ENCODE assay signal across 23 cellular contexts in genomic region chr18:7170292-7170691, GRCh38. TPM values are rescaled to one million over a fixed set of nuclear protein-coding genes. Genes with fewer than 3 reads are reported as not detected.
"Had no signal": no experiment of that assay in that cellular context is flagged by ENCODE, and none has a peak within 500 bp of the region (broad histone marks: within the 10 kb centered on the region; RNA-seq: fewer than 3 reads in every experiment).

No MANE protein-coding gene starts in this region.

- H3K4me3 ChIP-seq: MG63 had no signal

- H3K9me3 ChIP-seq: MG63 had no signal

- ATAC-seq: Panc1, PC-3, SK-N-SH treated with all-trans-retinoic acid at 6 μM for 48 hours had no signal

- H3K27me3 ChIP-seq: MG63 had no signal

- DNase-seq: Karpas-422, KG1, MG63, NCI-H1092, NCI-H1105 treated with DMSO at 0.1 percent for 48 hours, NCI-H1417 treated with DMSO at 0.1 percent for 48 hours, NCI-H146, NCI-H187, NCI-H2029, NCI-H2081 treated with DMSO at 0.1 percent for 48 hours, NCI-H2171, NCI-H226, NCI-H446, NCI-H510A, NCI-H524 treated with DMSO at 0.1 percent for 48 hours, NCI-H69, PC-3, SHP77 had no signal

- H3K27ac ChIP-seq: RWPE1 had no signal

- H3K36me3 ChIP-seq: MG63 had no signal

RNA-seq across cellular contexts. Expression of gene LAMA1, which starts 52.7 kb away (rescaled TPM):
- total RNA-seq: HT-29, OCI-LY7, PC-3 had no signal
